8 cellular contexts compared by ENCODE assay signal in the genomic region with DNA sequence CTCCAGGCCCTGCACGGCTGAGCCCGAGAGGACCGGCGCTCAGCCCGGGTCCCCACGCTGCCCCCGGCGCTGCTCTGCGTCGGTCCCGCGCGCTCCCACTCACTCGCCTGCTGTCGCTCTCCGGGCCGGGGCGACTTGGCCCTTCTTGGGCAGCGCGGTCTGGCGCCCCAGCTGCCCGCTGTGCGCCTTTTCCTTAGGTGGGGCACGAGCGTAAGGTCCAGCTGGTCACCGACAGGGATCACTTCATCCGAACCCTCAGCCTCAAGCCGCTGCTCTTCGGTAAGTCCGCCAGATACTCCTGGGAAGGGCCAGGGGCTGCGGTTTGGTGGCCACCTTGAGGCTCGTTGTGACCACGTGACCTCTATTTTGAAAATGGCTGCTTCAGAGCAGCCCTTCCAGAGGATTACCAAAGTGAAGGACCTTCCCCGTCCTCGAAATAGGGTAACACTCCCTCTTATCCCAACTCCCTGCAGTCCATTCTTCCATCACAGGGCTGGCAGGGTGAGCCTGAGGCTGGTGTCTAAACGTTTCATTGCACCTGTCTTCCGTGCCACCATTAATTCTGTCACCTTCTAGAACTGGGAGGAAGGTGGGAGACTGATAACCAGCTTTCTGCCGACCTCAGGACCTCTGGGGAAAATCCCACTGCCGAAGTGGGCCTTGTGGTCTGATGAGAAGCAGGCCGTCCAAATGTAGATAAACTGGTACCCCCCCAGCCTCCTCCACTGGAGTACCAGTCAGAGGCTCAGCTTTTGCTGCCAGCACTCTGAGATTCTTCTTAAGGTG. TPM values are rescaled to one million over a fixed set of nuclear protein-coding genes. Genes with fewer than 3 reads are reported as not detected.
DNase-seq lines count a peak whose midpoint lies in the region; ATAC-seq and TF ChIP-seq lines count a peak whose summit lies in the region.

No MANE protein-coding gene starts in this region.

- peak; percentile 58 for DNase-seq in COLO668 (lab: John Stamatoyannopoulos, UW; ENCODE audit: unreplicated experiment)
- peak; percentile 36 to 78 for DNase-seq in NCI-H526 (lab: John Stamatoyannopoulos, UW)
- no peak for DNase-seq in MCF 10A (ENCODE audit: unreplicated experiment)
- peak; percentile 43 for DNase-seq in kidney tubule cell (ENCODE audit: low spot score)
- no peak for DNase-seq in stimulated activated naive B cell treated with anti-CD40 and anti-IgM and Interleukin-4, amounts not matched to agents 10 μg/mL and 1 μg/mL and 100 μg/mL, for 72 hours
- DNase-seq in HEK293T (ENCODE audit: extremely low spot score): no peak
- no peak for DNase-seq in NCI-H1930 (lab: John Stamatoyannopoulos, UW)

- H3K4me1 Mint-ChIP-seq in MCF 10A (ENCODE audit: insufficient read depth, unreplicated experiment): peaks cover 29% of the 10 kb centered on the region
- H3K4me1 Mint-ChIP-seq in stimulated activated naive B cell treated with anti-CD40 and anti-IgM and Interleukin-4, amounts not matched to agents 10 μg/mL and 1 μg/mL and 100 μg/mL, for 72 hours: peaks cover 26 to 51% of the 10 kb centered on the region in 2 donors

- no peaks in the 10 kb centered on the region for H3K9me3 Mint-ChIP-seq in MCF 10A (ENCODE audit: unreplicated experiment)
- H3K9me3 Mint-ChIP-seq in stimulated activated naive B cell treated with anti-CD40 and anti-IgM and Interleukin-4, amounts not matched to agents 10 μg/mL and 1 μg/mL and 100 μg/mL, for 72 hours: no peaks in the 10 kb centered on the region

- CTCF ChIA-PET in MCF 10A (lab: Yijun Ruan, JAX): interaction anchor here (1.1 to 5.7 kb wide), 4 partner anchors 17 to 459 kb away, joined by 3 to 38 read pairs (median 4); partner anchors contain the start of genes NDUFAF3 and WDR6
- CTCF ChIA-PET in HEK293T (lab: Yijun Ruan, JAX): interaction anchor here (1.2 kb wide), 1 partner anchor 22 kb away, joined by 4 read pairs; no protein-coding TSS in a partner anchor

- BruUV-seq in MCF 10A (replicated peaks; lab: Mats Ljungman, UMichigan): no TSS peak

- H3K4me3 Mint-ChIP-seq in MCF 10A (ENCODE audit: unreplicated experiment): peak overlapping the region; percentile 89
- peak overlapping the region; percentile 90 to 91 for H3K4me3 Mint-ChIP-seq in stimulated activated naive B cell treated with anti-CD40 and anti-IgM and Interleukin-4, amounts not matched to agents 10 μg/mL and 1 μg/mL and 100 μg/mL, for 72 hours

- no peak overlapping the region for H3K27ac Mint-ChIP-seq in MCF 10A (ENCODE audit: low read depth, unreplicated experiment)
- peak overlapping the region; percentile 93 for H3K27ac Mint-ChIP-seq in stimulated activated naive B cell treated with anti-CD40 and anti-IgM and Interleukin-4, amounts not matched to agents 10 μg/mL and 1 μg/mL and 100 μg/mL, for 72 hours

- H3K36me3 Mint-ChIP-seq in MCF 10A (ENCODE audit: insufficient read depth, unreplicated experiment): peaks cover 16% of the 10 kb centered on the region
- peaks cover 20 to 26% of the 10 kb centered on the region in 2 donors for H3K36me3 Mint-ChIP-seq in stimulated activated naive B cell treated with anti-CD40 and anti-IgM and Interleukin-4, amounts not matched to agents 10 μg/mL and 1 μg/mL and 100 μg/mL, for 72 hours

- POLR2A ChIA-PET in MCF 10A (lab: Yijun Ruan, JAX): interaction anchor here (0.6 to 7.4 kb wide), 10 partner anchors 16 to 557 kb away, joined by 3 to 131 read pairs (median 4); partner anchors contain the start of genes DALRD3, IMPDH2, NDUFAF3 and QRICH1
- POLR2A ChIA-PET in HEK293T (lab: Yijun Ruan, JAX): interaction anchor here (0.7 to 5.9 kb wide), 8 partner anchors 15 to 143 kb away, joined by 3 to 103 read pairs (median 5); partner anchors contain the start of genes DALRD3, IMPDH2, NDUFAF3 and PRKAR2A

- no peaks in the 10 kb centered on the region for H3K27me3 Mint-ChIP-seq in MCF 10A (ENCODE audit: insufficient read depth, unreplicated experiment)
- no peaks in the 10 kb centered on the region for H3K27me3 Mint-ChIP-seq in stimulated activated naive B cell treated with anti-CD40 and anti-IgM and Interleukin-4, amounts not matched to agents 10 μg/mL and 1 μg/mL and 100 μg/mL, for 72 hours

- ATAC-seq in GM19351 (IDR thresholded peaks at IDR 0.05; ENCODE audit: unreplicated experiment): peak; percentile 18
- peak; percentile 20 to 35 for ATAC-seq in stimulated activated naive B cell treated with anti-CD40 and anti-IgM and Interleukin-4, amounts not matched to agents 10 μg/mL and 1 μg/mL and 100 μg/mL, for 72 hours (replicated peaks)

- intact Hi-C loops in MCF 10A (cut with micrococcal nuclease): no loop called here

- TF ChIP-seq CTCF in MCF 10A (IDR thresholded peaks at IDR 0.05; ENCODE audit: unreplicated experiment): no peak

TF ChIP-seq in HEK293T, 16 proteins besides CTCF, POLR2A, EP300 and RAD21:
- TF ChIP-seq NFRKB (IDR thresholded peaks at IDR 0.05): no peak
- no peak for TF ChIP-seq ZNF384 (IDR thresholded peaks at IDR 0.05)

RNA-seq across cellular contexts. Expression of gene P4HTM, which starts 0.8 kb away (rescaled TPM):
- 18.8 and 26.1 TPM in 2 replicates for total RNA-seq in MCF 10A (2022)

RNA-seq across cellular contexts. Expression of gene WDR6, which starts 16.4 kb away (rescaled TPM):
- 112 and 116 TPM in 2 replicates for total RNA-seq in MCF 10A (2022)

RNA-seq across cellular contexts. Expression of gene DALRD3, which starts 27.6 kb away (rescaled TPM):
- 41.8 and 42.7 TPM in 2 replicates for total RNA-seq in MCF 10A (2022)

RNA-seq across cellular contexts. Expression of gene NDUFAF3, which starts 31.1 kb away (rescaled TPM):
- total RNA-seq in MCF 10A (2022): 77.8 and 86.5 TPM in 2 replicates

RNA-seq across cellular contexts. Expression of gene IMPDH2, which starts 38.4 kb away (rescaled TPM):
- 317 and 476 TPM in 2 replicates for total RNA-seq in MCF 10A (2022)

Comparison
In these comparisons a context has a peak if more than half of its experiments do, and no peak if none do; other contexts are left out.
1. DNase-seq: peak in COLO668 (single experiment), NCI-H526 (2 of 2) and kidney tubule cell (single experiment); none in MCF 10A (single experiment), stimulated activated naive B cell treated with anti-CD40 and anti-IgM and Interleukin-4, amounts not matched to agents 10 μg/mL and 1 μg/mL and 100 μg/mL, for 72 hours (single experiment), HEK293T (single experiment) and NCI-H1930 (0 of 2).